ENCODE assay signal across 21 cellular contexts in the genomic region with DNA sequence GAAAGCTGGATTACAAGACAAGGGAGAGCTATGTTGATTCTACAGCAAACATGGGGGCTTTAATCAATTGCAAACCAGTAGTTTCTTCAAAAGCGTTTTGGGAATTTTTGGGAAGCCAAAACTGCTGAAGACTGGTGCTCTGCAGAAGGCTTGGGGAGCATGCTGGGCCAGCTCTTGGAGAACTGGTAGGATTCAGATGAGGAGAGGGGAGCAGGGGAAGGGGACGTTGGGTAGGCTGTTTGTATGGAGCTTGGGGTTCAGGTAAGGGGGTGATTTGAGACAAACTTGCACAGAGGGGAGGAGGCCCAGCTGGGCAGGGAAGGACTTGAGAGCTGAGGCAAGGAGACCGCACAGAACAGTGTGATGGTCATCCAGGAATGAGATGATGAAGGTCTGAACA. TPM values are rescaled to one million over a fixed set of nuclear protein-coding genes. Genes with fewer than 3 reads are reported as not detected.
A peak's percentile ranks its signal among the peaks of the same experiment; 100 is the strongest.
DNase-seq lines count a peak whose midpoint lies in the region; TF ChIP-seq lines count a peak whose summit lies in the region.
"Had no signal": no experiment of that assay in that cellular context is flagged by ENCODE, and none has a peak within 500 bp of the region (broad histone marks: within the 10 kb centered on the region; RNA-seq: fewer than 3 reads in every experiment).

No MANE protein-coding gene starts in this region.

- H3K36me3 Mint-ChIP-seq in neural progenitor cell = no peaks in the 10 kb centered on the region

- H3K9me3 Mint-ChIP-seq in neural progenitor cell = peaks cover 5% of the 10 kb centered on the region
- H3K9me3 Mint-ChIP-seq: GM23338 had no signal

- H3K4me3 ChIP-seq in SJCRH30 = no peak overlapping the region
- H3K4me3 ChIP-seq in neural progenitor cell = no peak overlapping the region
- H3K4me3 ChIP-seq: GM12878, GM23338 had no signal

- H3K4me3 Mint-ChIP-seq in neural progenitor cell = no peak overlapping the region
- H3K4me3 Mint-ChIP-seq: GM23338 had no signal

- peaks cover 33% of the 10 kb centered on the region for H3K4me1 Mint-ChIP-seq in neural progenitor cell

- no peaks in the 10 kb centered on the region for H4K20me1 ChIP-seq in neural progenitor cell (ENCODE audit: low read depth)

- H3K36me3 ChIP-seq in SJCRH30 (peaks cover 15% of the 10 kb centered on the region), neural progenitor cell (no peaks in the 10 kb centered on the region)
- H3K36me3 ChIP-seq: BE2C had no signal

- peak; percentile 4 for DNase-seq in GM10266 (ENCODE audit: extremely low spot score)
- no peak for DNase-seq in SJCRH30
- DNase-seq in islet precursor cell = peak; percentile 27
- no peak for DNase-seq in neural progenitor cell (ENCODE audit: low spot score)
- DNase-seq in GM19240 (ENCODE audit: insufficient read length, low spot score) = no peak
- no peak for DNase-seq in GM20000 (ENCODE audit: low spot score)
- DNase-seq in COLO829 (ENCODE audit: low spot score) = no peak
- DNase-seq: BE2C, DMS79, NCI-H1105, NCI-H146, NCI-H2029 treated with DMSO at 0.1 percent for 48 hours, NCI-H2171, NCI-H345, NCI-H524, NCI-H82, SIG-M5 had no signal

- H3K4me1 ChIP-seq in SJCRH30 (peaks cover 62% of the 10 kb centered on the region), neural progenitor cell (peaks cover 16% of the 10 kb centered on the region)

- no peaks in the 10 kb centered on the region for H3F3A ChIP-seq in neural progenitor cell (ENCODE audit: low read depth)

- no peaks in the 10 kb centered on the region for H3K27me3 ChIP-seq in SJCRH30
- no peaks in the 10 kb centered on the region for H3K27me3 ChIP-seq in neural progenitor cell
- H3K27me3 ChIP-seq: BE2C had no signal

- no peaks in the 10 kb centered on the region for H3K79me2 ChIP-seq in neural progenitor cell (ENCODE audit: low read depth)

- no peak overlapping the region for H2AFZ ChIP-seq in neural progenitor cell (replicated peaks)
- H2AFZ ChIP-seq: GM23338 had no signal

- no peak overlapping the region for H3K4me2 ChIP-seq in neural progenitor cell
- H3K4me2 ChIP-seq: GM23338, KMS-11 had no signal

- H3K27ac ChIP-seq in SJCRH30 (peak overlapping the region; percentile 96), neural progenitor cell (no peak overlapping the region)
- H3K27ac ChIP-seq: KMS-11 had no signal

- H3K27me3 Mint-ChIP-seq in neural progenitor cell (ENCODE audit: insufficient read depth, low read depth) = peaks cover 8% of the 10 kb centered on the region

- TF ChIP-seq CTCF in GM10266 (IDR thresholded peaks at IDR 0.05; ENCODE audit: control insufficient read depth, insufficient read depth, low read depth, missing control alignments) (no peak), neural progenitor cell (IDR thresholded peaks at IDR 0.05) (no peak), GM20000 (IDR thresholded peaks at IDR 0.05; ENCODE audit: extremely low read depth, missing control alignments) (no peak)

- no peak overlapping the region for H3K9ac ChIP-seq in neural progenitor cell
- H3K9ac ChIP-seq: KMS-11 had no signal

- H3K9me3 ChIP-seq in SJCRH30 (replicated peaks) = peaks cover 8% of the 10 kb centered on the region
- H3K9me3 ChIP-seq in neural progenitor cell (ENCODE audit: low read depth) = no peaks in the 10 kb centered on the region
- H3K9me3 ChIP-seq: BE2C had no signal

- H3K27ac Mint-ChIP-seq in neural progenitor cell = peak overlapping the region; percentile 35
- H3K27ac Mint-ChIP-seq: GM23338 had no signal

RNA-seq across cellular contexts. Expression of gene MYOG, which starts 2.6 kb away (rescaled TPM):
- total RNA-seq in SJCRH30 (2014; rRNA removed; shearing (Covaris generic)) = 525 and 538 TPM in 2 replicates
- total RNA-seq in neural progenitor cell (ENCODE audit: low replicate concordance) = not detected in 2 replicates
- total RNA-seq: A673, GM12878, GM23338 had no signal

RNA-seq across cellular contexts. Expression of gene ADORA1, which starts 39.1 kb away (rescaled TPM):
- total RNA-seq in SJCRH30 (2014; rRNA removed; shearing (Covaris generic)) = 53.8 and 60.9 TPM in 2 replicates
- 1.1 and 3.2 TPM in 2 replicates for total RNA-seq in neural progenitor cell (ENCODE audit: low replicate concordance)
- total RNA-seq: GM12878 had no signal

Comparison
In these comparisons a context has a peak if more than half of its experiments do, and no peak if none do; other contexts are left out.
1. DNase-seq: peak in GM10266 (single experiment) and islet precursor cell (single experiment); none in SJCRH30 (0 of 2), neural progenitor cell (single experiment), GM19240 (single experiment), GM20000 (single experiment) and COLO829 (single experiment).
2. RNA of gene MYOG, which starts 2.6 kb away (total RNA-seq): 525 to 538 TPM in SJCRH30; not detected in neural progenitor cell; every median in the first group is over 100 times any median in the second.
3. RNA of gene ADORA1, which starts 39.1 kb away (total RNA-seq): 53.8 to 60.9 TPM in SJCRH30; 1.1 to 3.2 TPM in neural progenitor cell; every median in the first group is over 10 times any median in the second.